In the genomic region with DNA sequence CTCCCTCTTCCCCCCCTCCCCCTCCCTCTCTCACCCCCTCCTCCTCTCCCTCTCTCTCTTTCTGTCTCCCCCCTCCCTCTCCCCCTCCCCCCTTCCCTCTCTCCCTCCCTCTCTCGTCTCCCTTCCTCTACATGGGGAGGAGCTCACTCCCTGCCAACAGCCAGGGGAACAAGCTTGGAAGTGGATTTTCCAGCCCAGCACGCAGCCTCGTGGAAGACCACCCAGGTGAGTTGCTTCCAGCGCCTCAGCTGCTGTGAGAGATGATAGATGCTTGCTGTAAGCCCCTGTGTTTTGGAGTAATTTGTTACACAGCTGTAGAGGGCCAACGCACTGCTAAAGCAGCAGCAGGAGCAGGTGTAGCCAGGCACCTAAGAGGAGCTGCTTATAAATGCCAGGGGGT, we compare ENCODE assay signal across 22 cellular contexts. TPM values are rescaled to one million over a fixed set of nuclear protein-coding genes. Genes with fewer than 3 reads are reported as not detected.
"Had no signal": no experiment of that assay in that cellular context is flagged by ENCODE, and none has a peak within 500 bp of the region (broad histone marks: within the 10 kb centered on the region; RNA-seq: fewer than 3 reads in every experiment).

No MANE protein-coding gene starts in this region.

- H3K9me3 Mint-ChIP-seq: activated CD4-positive, alpha-beta T cell treated with anti-CD3 and anti-CD28 coated beads, Interleukin-2, amount 10 ng/mL, durations not matched to agents 24 days and 14 days; activated CD8-positive, alpha-beta T cell treated with anti-CD3 and anti-CD28 coated beads for 36 hours; activated naive CD4-positive, alpha-beta T cell treated with anti-CD3 and anti-CD28 coated beads for 36 hours; activated T-helper 2 cell treated with anti-CD3 and anti-CD28 coated beads, Interferon-gamma antibody, Interleukin-2, Interleukin-4, amounts not matched to agents 10 μg/mL and 5 μg/mL and 100 μg/mL, durations not matched to agents 14 hours and 24 hours and 36 hours; central memory CD8-positive, alpha-beta T cell; nephron progenitor cell had no signal

- H3K27ac Mint-ChIP-seq: activated CD4-positive, alpha-beta T cell treated with anti-CD3 and anti-CD28 coated beads, Interleukin-2, amount 10 ng/mL, durations not matched to agents 24 days and 14 days; activated CD8-positive, alpha-beta T cell treated with anti-CD3 and anti-CD28 coated beads for 36 hours; activated naive CD4-positive, alpha-beta T cell treated with anti-CD3 and anti-CD28 coated beads for 36 hours; activated T-helper 2 cell treated with anti-CD3 and anti-CD28 coated beads, Interferon-gamma antibody, Interleukin-2, Interleukin-4, amounts not matched to agents 10 μg/mL and 5 μg/mL and 100 μg/mL, durations not matched to agents 14 hours and 24 hours and 36 hours; nephron progenitor cell had no signal

- H3K4me1 Mint-ChIP-seq: central memory CD8-positive, alpha-beta T cell had no signal

- H3K4me1 ChIP-seq: foreskin keratinocyte had no signal

- H3K27me3 ChIP-seq: colonic mucosa, tibial nerve, uterus had no signal

- H3K9me3 ChIP-seq: colonic mucosa, left lung, tibial nerve, uterus had no signal

- H3K4me3 ChIP-seq: colonic mucosa, left lung, tibial nerve, uterus had no signal

- DNase-seq: activated CD4-positive, alpha-beta T cell treated with anti-CD3 and anti-CD28 coated beads, Interleukin-2, amount 10 ng/mL, durations not matched to agents 24 days and 14 days; activated CD4-positive, CD25-positive, alpha-beta regulatory T cell; activated CD8-positive, alpha-beta T cell treated with anti-CD3 and anti-CD28 coated beads for 36 hours; activated naive CD4-positive, alpha-beta T cell treated with anti-CD3 and anti-CD28 coated beads for 36 hours; activated T-cell treated with anti-CD3 and anti-CD28 coated beads, Interleukin-2, amount 50 U/mL, for 1 hour; anterior cingulate cortex; brain microvascular endothelial cell; colonic mucosa; foreskin keratinocyte; hypothalamus; kidney; left lung; mammary epithelial cell; midbrain; nephron progenitor cell; stimulated activated CD4-positive, alpha-beta T cell treated with anti-CD3 and anti-CD28 coated beads, Interleukin-2, amount 100 ng/mL, for 24 hours; stimulated activated naive CD4-positive, alpha-beta T cell treated with Interleukin-2 at 50 U/mL for 16 hours; uterus had no signal

- ATAC-seq: activated CD8-positive, alpha-beta T cell treated with anti-CD3 and anti-CD28 coated beads for 36 hours; foreskin keratinocyte; left lung had no signal

- H3K27ac ChIP-seq: brain microvascular endothelial cell, colonic mucosa, foreskin keratinocyte, left lung, tibial nerve, uterus had no signal

- H3K4me3 Mint-ChIP-seq: activated CD4-positive, alpha-beta T cell treated with anti-CD3 and anti-CD28 coated beads, Interleukin-2, amount 10 ng/mL, durations not matched to agents 24 days and 14 days; activated CD8-positive, alpha-beta T cell treated with anti-CD3 and anti-CD28 coated beads for 36 hours; activated naive CD4-positive, alpha-beta T cell treated with anti-CD3 and anti-CD28 coated beads for 36 hours; central memory CD8-positive, alpha-beta T cell; nephron progenitor cell had no signal

RNA-seq across cellular contexts. Expression of gene FSCN2, which starts 36.4 kb away (rescaled TPM):
- total RNA-seq: activated naive CD4-positive, alpha-beta T cell treated with anti-CD3 and anti-CD28 coated beads for 36 hours; epithelial cell of proximal tubule; foreskin keratinocyte had no signal
- polyA plus RNA-seq: foreskin keratinocyte had no signal
